8 cellular contexts compared by ENCODE assay signal in the genomic region with DNA sequence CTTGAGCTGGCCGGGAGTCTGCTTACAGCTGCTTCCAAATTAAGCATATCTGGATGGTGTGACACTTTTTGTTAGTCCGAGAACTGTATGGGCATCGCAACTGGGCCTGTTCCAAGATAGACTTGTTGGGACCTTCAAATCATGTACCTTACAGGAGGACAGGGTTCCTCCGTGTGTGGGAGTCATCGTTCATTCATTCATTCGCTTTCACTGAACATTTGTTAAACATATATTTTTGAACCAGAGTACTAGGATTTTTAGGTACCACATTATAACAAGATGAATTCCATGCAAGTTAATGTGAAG. TPM values are rescaled to one million over a fixed set of nuclear protein-coding genes. Genes with fewer than 3 reads are reported as not detected.
DNase-seq lines count a peak whose midpoint lies in the region; ATAC-seq and TF ChIP-seq lines count a peak whose summit lies in the region.

No MANE protein-coding gene starts in this region.

- ATAC-seq in GM18508 (IDR thresholded peaks at IDR 0.05; ENCODE audit: insufficient read depth, unreplicated experiment) (peak; percentile 15), HG02588 (IDR thresholded peaks at IDR 0.05; ENCODE audit: unreplicated experiment) (peak; percentile 30)
- ATAC-seq in stimulated activated naive CD8-positive, alpha-beta T cell treated with anti-CD3 and anti-CD28 coated beads, Interleukin-15, amount 100 ng/mL, for 72 hours: peak; percentile 51

- peak overlapping the region; percentile 77 for H3K27ac Mint-ChIP-seq in glutamatergic neuron (ENCODE audit: unreplicated experiment)
- H3K27ac Mint-ChIP-seq in stimulated activated naive CD8-positive, alpha-beta T cell treated with anti-CD3 and anti-CD28 coated beads, Interleukin-15, amount 100 ng/mL, for 72 hours: peak overlapping the region; percentile 98

- TF ChIP-seq CTCF in glutamatergic neuron (IDR thresholded peaks at IDR 0.05; ENCODE audit: partially characterized antibody, unreplicated experiment): no peak

- no peaks in the 10 kb centered on the region for H3K9me3 ChIP-seq in SK-N-MC (ENCODE audit: low read depth, low read length)

- H3K27me3 Mint-ChIP-seq in glutamatergic neuron (ENCODE audit: unreplicated experiment): peaks cover 3% of the 10 kb centered on the region
- no peaks in the 10 kb centered on the region for H3K27me3 Mint-ChIP-seq in stimulated activated naive CD8-positive, alpha-beta T cell treated with anti-CD3 and anti-CD28 coated beads, Interleukin-15, amount 100 ng/mL, for 72 hours

- peak overlapping the region; percentile 44; the same call in 1 of the 2 replicates for H3K27ac ChIP-seq in SK-N-MC

- no peaks in the 10 kb centered on the region for H3K36me3 ChIP-seq in SK-N-MC (ENCODE audit: insufficient read depth, low read length)

- peaks cover 1% of the 10 kb centered on the region for H3K9me3 Mint-ChIP-seq in glutamatergic neuron (ENCODE audit: unreplicated experiment)
- no peaks in the 10 kb centered on the region for H3K9me3 Mint-ChIP-seq in stimulated activated naive CD8-positive, alpha-beta T cell treated with anti-CD3 and anti-CD28 coated beads, Interleukin-15, amount 100 ng/mL, for 72 hours

- no peaks in the 10 kb centered on the region for H3K36me3 Mint-ChIP-seq in glutamatergic neuron (ENCODE audit: unreplicated experiment)

- peak overlapping the region; percentile 78 for H3K4me3 ChIP-seq in SK-N-MC

- peak overlapping the region; percentile 85 for H3K4me3 Mint-ChIP-seq in glutamatergic neuron (ENCODE audit: unreplicated experiment)
- peak overlapping the region; percentile 96 to 98 for H3K4me3 Mint-ChIP-seq in stimulated activated naive CD8-positive, alpha-beta T cell treated with anti-CD3 and anti-CD28 coated beads, Interleukin-15, amount 100 ng/mL, for 72 hours

- H3K9ac ChIP-seq in SK-N-MC (ENCODE audit: insufficient read length): peak overlapping the region; percentile 76

- DNase-seq in SK-N-MC (ENCODE audit: low read depth, low spot score) (no peak), glutamatergic neuron (no peak), SW480 (ENCODE audit: low spot score) (no peak), D341Med (ENCODE audit: low spot score) (no peak)
- DNase-seq in stimulated activated naive CD8-positive, alpha-beta T cell treated with anti-CD3 and anti-CD28 coated beads, Interleukin-15, amount 100 ng/mL, for 72 hours: no peak
- DNase-seq in stimulated activated naive CD4-positive, alpha-beta T cell (lab: John Stamatoyannopoulos, UW): no peak

- H3K4me1 Mint-ChIP-seq in glutamatergic neuron (ENCODE audit: low read depth, unreplicated experiment): peaks cover 15% of the 10 kb centered on the region
- peaks cover 46% of the 10 kb centered on the region for H3K4me1 Mint-ChIP-seq in stimulated activated naive CD8-positive, alpha-beta T cell treated with anti-CD3 and anti-CD28 coated beads, Interleukin-15, amount 100 ng/mL, for 72 hours

RNA-seq across cellular contexts. Expression of gene IPO8, which starts 0.4 kb away (rescaled TPM):
- 29.7 TPM for total RNA-seq in glutamatergic neuron (ENCODE audit: unreplicated experiment)

RNA-seq across cellular contexts. Expression of gene CAPRIN2, which starts 58.7 kb away (rescaled TPM):
- total RNA-seq in glutamatergic neuron (ENCODE audit: unreplicated experiment): 36.5 TPM
